In genomic region chr4:149102765-149103164, GRCh38 we compare ENCODE assay signal across 17 cellular contexts.
DNase-seq lines count a peak whose midpoint lies in the region; ATAC-seq and TF ChIP-seq lines count a peak whose summit lies in the region.
"Had no signal": no experiment of that assay in that cellular context is flagged by ENCODE, and none has a peak within 500 bp of the region (broad histone marks: within the 10 kb centered on the region; RNA-seq: fewer than 3 reads in every experiment).

No MANE protein-coding gene starts in this region.

- peak overlapping the region; percentile 57 for H3K4me2 ChIP-seq in KMS-11

- H3K4me3 Mint-ChIP-seq in endodermal cell = no peak overlapping the region
- H3K4me3 Mint-ChIP-seq in activated T-helper 1 cell treated with anti-CD3 and anti-CD28 coated beads, Interleukin-12 subunit alpha, Interleukin-12 subunit beta, Interleukin-2, Interleukin-4 antibody, amounts not matched to agents 30 ng/mL and 10 ng/mL and 1 ng/mL, durations not matched to agents 14 hours and 24 hours and 36 hours = no peak overlapping the region
- H3K4me3 Mint-ChIP-seq in natural killer cell treated with Interleukin-12 subunit alpha and Interleukin-12 subunit beta and Interleukin-15 and Interleukin-18, amount 100 ng/mL, for 72 hours = no peak overlapping the region
- H3K4me3 Mint-ChIP-seq: CD4-positive, alpha-beta T cell; HFFc6; IgD-negative memory B cell had no signal

- H3K9me3 ChIP-seq in endodermal cell (ENCODE audit: control insufficient read depth, low read length) = peaks cover 8% of the 10 kb centered on the region
- H3K9me3 ChIP-seq: Caco-2 had no signal

- H3K4me1 ChIP-seq in KMS-11 (ENCODE audit: low read depth, poor library complexity, severe bottlenecking) (peaks cover 38% of the 10 kb centered on the region), endodermal cell (ENCODE audit: control insufficient read depth, insufficient read depth, low read length) (no peaks in the 10 kb centered on the region)
- H3K4me1 ChIP-seq: Caco-2 had no signal

- H4K20me1 ChIP-seq in KMS-11 (ENCODE audit: insufficient read depth) = no peaks in the 10 kb centered on the region

- no peaks in the 10 kb centered on the region for H3K4me1 Mint-ChIP-seq in endodermal cell
- no peaks in the 10 kb centered on the region for H3K4me1 Mint-ChIP-seq in activated T-helper 1 cell treated with anti-CD3 and anti-CD28 coated beads, Interleukin-12 subunit alpha, Interleukin-12 subunit beta, Interleukin-2, Interleukin-4 antibody, amounts not matched to agents 30 ng/mL and 10 ng/mL and 1 ng/mL, durations not matched to agents 14 hours and 24 hours and 36 hours (ENCODE audit: low read depth)
- H3K4me1 Mint-ChIP-seq in natural killer cell treated with Interleukin-12 subunit alpha and Interleukin-12 subunit beta and Interleukin-15 and Interleukin-18, amount 100 ng/mL, for 72 hours (ENCODE audit: low read depth in 2 of 2) = no peaks in the 10 kb centered on the region
- H3K4me1 Mint-ChIP-seq: IgD-negative memory B cell had no signal

- H3K36me3 ChIP-seq in KMS-11 (ENCODE audit: insufficient read depth) = no peaks in the 10 kb centered on the region
- no peaks in the 10 kb centered on the region for H3K36me3 ChIP-seq in endodermal cell (ENCODE audit: control insufficient read depth, insufficient read depth, low read length)

- no peaks in the 10 kb centered on the region for H3K79me2 ChIP-seq in KMS-11 (ENCODE audit: insufficient read depth, low read depth)

- peak overlapping the region; percentile 45; the same call in 1 of the 2 replicates for H2AFZ ChIP-seq in KMS-11 (ENCODE audit: low read depth)

- H3K27me3 ChIP-seq in KMS-11 (ENCODE audit: insufficient read depth, low read depth) (no peaks in the 10 kb centered on the region), endodermal cell (ENCODE audit: control insufficient read depth, insufficient read depth, low read length, poor library complexity, severe bottlenecking) (no peaks in the 10 kb centered on the region)

- H3K9ac ChIP-seq in KMS-11 (peak overlapping the region; percentile 15; the same call in 1 of the 2 replicates), endodermal cell (ENCODE audit: extremely low read depth, low read length, poor library complexity, severe bottlenecking) (no peak overlapping the region)

- DNase-seq in AG20443 (ENCODE audit: low spot score) (peak; percentile 14), OCI-M1 (lab: John Stamatoyannopoulos, UW) (peak; percentile 44), fibroblast of villous mesenchyme (ENCODE audit: low read depth) (peak; percentile 3), endodermal cell (no peak), NCI-H2227 treated with DMSO at 0.1 percent for 48 hours (lab: John Stamatoyannopoulos, UW) (no peak)
- no peak for DNase-seq in activated T-helper 1 cell treated with anti-CD3 and anti-CD28 coated beads, Interleukin-12 subunit alpha, Interleukin-12 subunit beta, Interleukin-2, Interleukin-4 antibody, amounts not matched to agents 30 ng/mL and 10 ng/mL and 1 ng/mL, durations not matched to agents 14 hours and 24 hours and 36 hours (ENCODE audit: low spot score)
- DNase-seq in natural killer cell treated with Interleukin-12 subunit alpha and Interleukin-12 subunit beta and Interleukin-15 and Interleukin-18, amount 100 ng/mL, for 72 hours (ENCODE audit: low spot score) = no peak
- DNase-seq: AML-193; Caco-2; CD4-positive, alpha-beta T cell; GOT3; H7; HFFc6 had no signal

- H3K27ac ChIP-seq in KMS-11 (peak overlapping the region; percentile 49; the same call in 1 of the 2 replicates), endodermal cell (ENCODE audit: low read depth, low read length) (no peak overlapping the region)
- H3K27ac ChIP-seq: C4-2B had no signal

- H3K4me3 ChIP-seq in KMS-11 (IDR thresholded peaks at IDR 0.05; ENCODE audit: insufficient read depth, low read depth, low read length) (no peak overlapping the region), fibroblast of villous mesenchyme (ENCODE audit: low read depth, low read length) (no peak overlapping the region), endodermal cell (ENCODE audit: low read length) (no peak overlapping the region)

- H3K27ac Mint-ChIP-seq in endodermal cell = no peak overlapping the region
- H3K27ac Mint-ChIP-seq in activated T-helper 1 cell treated with anti-CD3 and anti-CD28 coated beads, Interleukin-12 subunit alpha, Interleukin-12 subunit beta, Interleukin-2, Interleukin-4 antibody, amounts not matched to agents 30 ng/mL and 10 ng/mL and 1 ng/mL, durations not matched to agents 14 hours and 24 hours and 36 hours = no peak overlapping the region
- no peak overlapping the region for H3K27ac Mint-ChIP-seq in natural killer cell treated with Interleukin-12 subunit alpha and Interleukin-12 subunit beta and Interleukin-15 and Interleukin-18, amount 100 ng/mL, for 72 hours
- H3K27ac Mint-ChIP-seq: CD4-positive, alpha-beta T cell; HFFc6; IgD-negative memory B cell had no signal

- H3K36me3 Mint-ChIP-seq in endodermal cell (ENCODE audit: low read depth) = no peaks in the 10 kb centered on the region
- no peaks in the 10 kb centered on the region for H3K36me3 Mint-ChIP-seq in activated T-helper 1 cell treated with anti-CD3 and anti-CD28 coated beads, Interleukin-12 subunit alpha, Interleukin-12 subunit beta, Interleukin-2, Interleukin-4 antibody, amounts not matched to agents 30 ng/mL and 10 ng/mL and 1 ng/mL, durations not matched to agents 14 hours and 24 hours and 36 hours (ENCODE audit: low read depth)
- no peaks in the 10 kb centered on the region for H3K36me3 Mint-ChIP-seq in natural killer cell treated with Interleukin-12 subunit alpha and Interleukin-12 subunit beta and Interleukin-15 and Interleukin-18, amount 100 ng/mL, for 72 hours
- H3K36me3 Mint-ChIP-seq: IgD-negative memory B cell had no signal

- intact Hi-C loops in activated T-helper 1 cell treated with anti-CD3 and anti-CD28 coated beads, Interleukin-12 subunit alpha, Interleukin-12 subunit beta, Interleukin-2, Interleukin-4 antibody, amounts not matched to agents 30 ng/mL and 10 ng/mL and 1 ng/mL, durations not matched to agents 14 hours and 24 hours and 36 hours (cut with micrococcal nuclease) = no loop called here

- ATAC-seq in natural killer cell treated with Interleukin-12 subunit alpha and Interleukin-12 subunit beta and Interleukin-15 and Interleukin-18, amount 100 ng/mL, for 72 hours = no peak
- ATAC-seq: HCT116 had no signal

- no peak for TF ChIP-seq CTCF in KMS-11 (conservative IDR thresholded peaks at IDR 0.05; ENCODE audit: low read depth, low read length)
- TF ChIP-seq CTCF in fibroblast of villous mesenchyme (IDR thresholded peaks at IDR 0.05; ENCODE audit: insufficient read depth, low read depth, low read length) = no peak
- TF ChIP-seq CTCF in endodermal cell (conservative IDR thresholded peaks at IDR 0.05) = no peak

- peaks cover 7% of the 10 kb centered on the region for H3K9me3 Mint-ChIP-seq in endodermal cell
- no peaks in the 10 kb centered on the region for H3K9me3 Mint-ChIP-seq in activated T-helper 1 cell treated with anti-CD3 and anti-CD28 coated beads, Interleukin-12 subunit alpha, Interleukin-12 subunit beta, Interleukin-2, Interleukin-4 antibody, amounts not matched to agents 30 ng/mL and 10 ng/mL and 1 ng/mL, durations not matched to agents 14 hours and 24 hours and 36 hours
- H3K9me3 Mint-ChIP-seq in natural killer cell treated with Interleukin-12 subunit alpha and Interleukin-12 subunit beta and Interleukin-15 and Interleukin-18, amount 100 ng/mL, for 72 hours = peaks cover 16% of the 10 kb centered on the region

- H3K27me3 Mint-ChIP-seq in endodermal cell (ENCODE audit: insufficient read depth) = no peaks in the 10 kb centered on the region
- no peaks in the 10 kb centered on the region for H3K27me3 Mint-ChIP-seq in activated T-helper 1 cell treated with anti-CD3 and anti-CD28 coated beads, Interleukin-12 subunit alpha, Interleukin-12 subunit beta, Interleukin-2, Interleukin-4 antibody, amounts not matched to agents 30 ng/mL and 10 ng/mL and 1 ng/mL, durations not matched to agents 14 hours and 24 hours and 36 hours (ENCODE audit: insufficient read depth)
- no peaks in the 10 kb centered on the region for H3K27me3 Mint-ChIP-seq in natural killer cell treated with Interleukin-12 subunit alpha and Interleukin-12 subunit beta and Interleukin-15 and Interleukin-18, amount 100 ng/mL, for 72 hours
- H3K27me3 Mint-ChIP-seq: CD4-positive, alpha-beta T cell; IgD-negative memory B cell had no signal

Comparison
In these comparisons a context has a peak if more than half of its experiments do, and no peak if none do; other contexts are left out.
1. DNase-seq: peak in AG20443 (single experiment), OCI-M1 (single experiment) and fibroblast of villous mesenchyme (single experiment); none in endodermal cell (single experiment), activated T-helper 1 cell treated with anti-CD3 and anti-CD28 coated beads, Interleukin-12 subunit alpha, Interleukin-12 subunit beta, Interleukin-2, Interleukin-4 antibody, amounts not matched to agents 30 ng/mL and 10 ng/mL and 1 ng/mL, durations not matched to agents 14 hours and 24 hours and 36 hours (single experiment), NCI-H2227 treated with DMSO at 0.1 percent for 48 hours (single experiment) and natural killer cell treated with Interleukin-12 subunit alpha and Interleukin-12 subunit beta and Interleukin-15 and Interleukin-18, amount 100 ng/mL, for 72 hours (single experiment).